Comparison of ENCODE assay signal across 19 cellular contexts in genomic region chr15:71627604-71628003, GRCh38.
"Had no signal": no experiment of that assay in that cellular context is flagged by ENCODE, and none has a peak within 500 bp of the region (broad histone marks: within the 10 kb centered on the region; RNA-seq: fewer than 3 reads in every experiment).

No MANE protein-coding gene starts in this region.

- H3K4me3 ChIP-seq: gastrocnemius medialis, left ventricle myocardium inferior, spleen, stomach, suprapubic skin, tibial nerve, uterus had no signal

- H3K27me3 Mint-ChIP-seq: brain had no signal

- H3K27ac Mint-ChIP-seq: activated naive CD4-positive, alpha-beta T cell treated with anti-CD3 and anti-CD28 coated beads, Interleukin-2, amount 50 U/mL, for 24 hours; brain; naive thymus-derived CD8-positive, alpha-beta T cell had no signal

- DNase-seq: activated CD4-positive, alpha-beta T cell treated with anti-CD3 and anti-CD28 coated beads for 1 hour; activated CD4-positive, alpha-beta T cell treated with anti-CD3 and anti-CD28 coated beads, Interleukin-2, amount 50 U/mL, for 1 hour; activated gamma-delta T cell treated with Interleukin-2 at 50 U/mL for 16 hours; activated T-cell treated with anti-CD3 and anti-CD28 coated beads, Interleukin-2, amount 50 U/mL, for 1 hour; aorta; gastrocnemius medialis; hypothalamus; left ventricle myocardium inferior; mammary epithelial cell; naive thymus-derived CD8-positive, alpha-beta T cell; spleen; stomach; uterus; WERI-Rb-1 had no signal

- H3K36me3 Mint-ChIP-seq: activated naive CD4-positive, alpha-beta T cell treated with anti-CD3 and anti-CD28 coated beads, Interleukin-2, amount 50 U/mL, for 24 hours; brain; naive thymus-derived CD8-positive, alpha-beta T cell had no signal

- H3K4me3 Mint-ChIP-seq: activated naive CD4-positive, alpha-beta T cell treated with anti-CD3 and anti-CD28 coated beads, Interleukin-2, amount 50 U/mL, for 24 hours; brain; mesothelial cell of epicardium; naive thymus-derived CD8-positive, alpha-beta T cell had no signal

- H3K9me3 Mint-ChIP-seq: activated naive CD4-positive, alpha-beta T cell treated with anti-CD3 and anti-CD28 coated beads, Interleukin-2, amount 50 U/mL, for 24 hours had no signal

- H3K4me1 Mint-ChIP-seq: activated naive CD4-positive, alpha-beta T cell treated with anti-CD3 and anti-CD28 coated beads, Interleukin-2, amount 50 U/mL, for 24 hours; naive thymus-derived CD8-positive, alpha-beta T cell had no signal

- ATAC-seq: gastrocnemius medialis; naive thymus-derived CD8-positive, alpha-beta T cell had no signal
